22 cellular contexts compared by ENCODE assay signal in the genomic region with DNA sequence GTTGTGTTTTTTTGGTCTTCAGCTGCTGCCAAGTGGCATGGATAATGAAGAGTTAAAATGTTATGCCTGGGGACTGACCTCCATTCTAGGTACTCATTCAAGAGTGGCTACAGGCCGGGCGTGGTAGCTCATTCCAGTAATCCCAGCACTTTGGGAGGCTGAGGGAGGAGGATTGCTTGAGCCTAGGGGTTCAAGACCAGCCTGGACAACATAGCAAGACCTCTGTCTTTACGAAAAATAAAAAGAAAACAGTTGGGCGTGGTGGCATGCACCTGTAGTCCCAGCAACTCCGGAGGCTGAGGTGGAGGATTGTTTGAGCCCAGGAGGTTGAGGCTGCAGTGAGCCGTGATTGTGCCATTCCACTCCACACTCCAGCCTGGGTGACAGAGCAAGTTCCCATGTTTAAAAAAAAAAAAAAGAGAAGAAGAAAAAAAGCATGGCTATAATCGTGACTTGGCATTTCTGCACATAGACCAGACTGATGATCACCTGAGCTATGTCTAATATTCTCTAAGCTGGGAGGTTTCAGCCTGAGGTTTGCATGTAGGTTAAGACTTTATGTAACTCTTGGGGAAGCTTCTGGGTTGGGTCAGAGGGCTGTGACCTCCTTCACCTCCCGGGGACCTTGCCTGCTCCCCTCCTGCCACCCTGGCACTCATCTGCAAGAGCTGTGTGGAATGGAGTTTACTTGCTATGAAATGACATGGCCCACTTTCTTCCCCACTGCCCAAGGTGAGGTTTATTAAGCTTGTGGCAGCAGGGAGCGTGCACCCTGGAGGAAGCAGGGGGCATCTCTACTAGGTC. TPM values are rescaled to one million over a fixed set of nuclear protein-coding genes. Genes with fewer than 3 reads are reported as not detected.
A peak's percentile ranks its signal among the peaks of the same experiment; 100 is the strongest.
DNase-seq lines count a peak whose midpoint lies in the region; ATAC-seq and TF ChIP-seq lines count a peak whose summit lies in the region.
"Had no signal": no experiment of that assay in that cellular context is flagged by ENCODE, and none has a peak within 500 bp of the region (broad histone marks: within the 10 kb centered on the region; RNA-seq: fewer than 3 reads in every experiment).

No MANE protein-coding gene starts in this region.

- WGBS in right cardiac atrium, result 81% methylated on average over 9 of the region's 9 CpGs
- WGBS in esophagus muscularis mucosa, result 62% methylated on average over 9 of the region's 9 CpGs
- 65 to 84% methylated on average over 9 of the region's 9 CpGs for WGBS in upper lobe of left lung, 2 donors

- TF ChIP-seq POLR2A in esophagus muscularis mucosa (IDR thresholded peaks at IDR 0.05; ENCODE audit: low read depth) (no peak), upper lobe of left lung (IDR thresholded peaks at IDR 0.05) (no peak)

- no peak overlapping the region for H3K27ac ChIP-seq in right cardiac atrium (ENCODE audit: low read length)
- H3K27ac ChIP-seq in esophagus muscularis mucosa (replicated peaks in 1 of 4), result peak overlapping the region; percentile 68 to 77 (median 73)
- peak overlapping the region in 2 of 4 donors; percentile 4 to 8 for H3K27ac ChIP-seq in upper lobe of left lung
- H3K27ac ChIP-seq: adrenal gland, C4-2B, foreskin keratinocyte, HL-60, pancreas had no signal

- TF ChIP-seq EP300 in esophagus muscularis mucosa (IDR thresholded peaks at IDR 0.05) (no peak), upper lobe of left lung (IDR thresholded peaks at IDR 0.05) (no peak)

- ATAC-seq in right cardiac atrium (no peak), left cardiac atrium (no peak), upper lobe of left lung (ENCODE audit: low FRiP score in 2 of 2) (peak; percentile 3 to 24), GM19397 (IDR thresholded peaks at IDR 0.05; ENCODE audit: unreplicated experiment) (no peak), GM18870 (IDR thresholded peaks at IDR 0.05; ENCODE audit: unreplicated experiment) (no peak)
- ATAC-seq: foreskin keratinocyte had no signal

- H3K36me3 ChIP-seq in esophagus muscularis mucosa (peaks cover 26 to 49% (median 45%) of the 10 kb centered on the region in 4 donors), upper lobe of left lung (peaks cover 14 to 42% (median 37%) of the 10 kb centered on the region in 4 donors)

- no peak for TF ChIP-seq CTCF in esophagus muscularis mucosa (IDR thresholded peaks at IDR 0.05)
- no peak for TF ChIP-seq CTCF in upper lobe of left lung (IDR thresholded peaks at IDR 0.05)

- DNase-seq in right cardiac atrium, result peak in 2 of 3 donors; percentile 33 to 55
- DNase-seq in left cardiac atrium, result no peak
- DNase-seq in esophagus muscularis mucosa (ENCODE audit: extremely low spot score), result no peak
- peak; percentile 46 for DNase-seq in posterior vena cava (ENCODE audit: low spot score)
- no peak for DNase-seq in upper lobe of left lung
- DNase-seq in NCI-H345 treated with DMSO at 0.1 percent for 48 hours (lab: John Stamatoyannopoulos, UW; ENCODE audit: unreplicated experiment), result no peak
- DNase-seq: activated CD4-positive, CD25-positive, alpha-beta regulatory T cell treated with anti-CD3 and anti-CD28 coated beads, Interleukin-2, amount 50 U/mL, for 72 hours; adrenal gland; caudate nucleus; DMS153; dorsolateral prefrontal cortex; foreskin keratinocyte; GDM1; hypothalamus; NCI-H1417 treated with DMSO at 0.1 percent for 48 hours; stimulated activated CD4-positive, alpha-beta T cell treated with anti-CD3 and anti-CD28 coated beads, Interleukin-2, amount 100 ng/mL, for 24 hours had no signal

- intact Hi-C loops in right cardiac atrium (cut with DNase I), result no loop called here
- intact Hi-C loops in left cardiac atrium (cut with DNase I), result no loop called here
- intact Hi-C loops in esophagus muscularis mucosa (cut with DNase I), result no loop called here
- intact Hi-C loops in posterior vena cava (cut with DNase I), result no loop called here

- H3K4me1 ChIP-seq in right cardiac atrium (ENCODE audit: control insufficient read depth, insufficient read depth, low read length), result peaks cover 2% of the 10 kb centered on the region
- H3K4me1 ChIP-seq in esophagus muscularis mucosa, result peaks cover 15 to 39% (median 31%) of the 10 kb centered on the region in 4 donors
- H3K4me1 ChIP-seq in upper lobe of left lung, result peaks cover 8 to 13% (median 11%) of the 10 kb centered on the region in 4 donors
- H3K4me1 ChIP-seq: foreskin keratinocyte, pancreas had no signal

- no peaks in the 10 kb centered on the region for H3K9me3 ChIP-seq in right cardiac atrium (ENCODE audit: control insufficient read depth, low read length)
- peaks cover 0 to 11% (median 5%) of the 10 kb centered on the region in 4 donors for H3K9me3 ChIP-seq in esophagus muscularis mucosa
- H3K9me3 ChIP-seq in upper lobe of left lung, result peaks cover 0 to 21% (median 11%) of the 10 kb centered on the region in 4 donors
- H3K9me3 ChIP-seq: pancreas had no signal

- H3K27me3 ChIP-seq in right cardiac atrium (ENCODE audit: control insufficient read depth, insufficient read depth) (no peaks in the 10 kb centered on the region), esophagus muscularis mucosa (no peaks in the 10 kb centered on the region), upper lobe of left lung (no peaks in the 10 kb centered on the region)
- H3K27me3 ChIP-seq: adrenal gland, dorsolateral prefrontal cortex, pancreas had no signal

- H3K4me3 ChIP-seq in right cardiac atrium (ENCODE audit: low read length), result no peak overlapping the region
- H3K4me3 ChIP-seq in esophagus muscularis mucosa, result no peak overlapping the region
- H3K4me3 ChIP-seq in upper lobe of left lung, result no peak overlapping the region
- H3K4me3 ChIP-seq: adrenal gland, dorsolateral prefrontal cortex, pancreas had no signal

RNA-seq across cellular contexts. Expression of a gene that starts 51.3 kb away (rescaled TPM):
- total RNA-seq in right cardiac atrium, result 10 to 100 TPM; 83.0 to 97.0 (median 83.5) TPM
- polyA plus RNA-seq in right cardiac atrium, result 53.6 TPM
- 100 to 1,000 TPM in 1 of 2 donors, 10 to 100 TPM in 1; 74.3 to 106 TPM for total RNA-seq in left cardiac atrium
- total RNA-seq in esophagus muscularis mucosa, result 100 to 1,000 TPM; 130 to 237 (median 200) TPM
- 100 to 1,000 TPM; 107 to 144 TPM for total RNA-seq in posterior vena cava
- 100 to 1,000 TPM in 4 of 6 donors, 10 to 100 TPM in 2; 84.9 to 154 (median 119) TPM for total RNA-seq in upper lobe of left lung
- total RNA-seq: myocyte had no signal

Comparison
In these comparisons a context has a peak if more than half of its experiments do, and no peak if none do; other contexts are left out.
1. DNase-seq: peak in right cardiac atrium (2 of 3) and posterior vena cava (single experiment); none in left cardiac atrium (single experiment), esophagus muscularis mucosa (single experiment), upper lobe of left lung (0 of 2) and NCI-H345 treated with DMSO at 0.1 percent for 48 hours (single experiment).
2. ATAC-seq: peak in upper lobe of left lung (2 of 2); none in right cardiac atrium (0 of 2), left cardiac atrium (0 of 2), GM19397 (single experiment) and GM18870 (single experiment).